ENCODE assay signal across 11 cellular contexts in genomic region chr6:120198033-120198432, GRCh38.
DNase-seq lines count a peak whose midpoint lies in the region; ATAC-seq, FAIRE-seq and TF ChIP-seq lines count a peak whose summit lies in the region.
"Had no signal": no experiment of that assay in that cellular context is flagged by ENCODE, and none has a peak within 500 bp of the region (broad histone marks: within the 10 kb centered on the region; RNA-seq: fewer than 3 reads in every experiment).

No MANE protein-coding gene starts in this region.

- H3K9ac ChIP-seq in HCT116 (ENCODE audit: low read length), result no peak overlapping the region

- no peaks in the 10 kb centered on the region for H3K9me3 ChIP-seq in HCT116 (ENCODE audit: control insufficient read depth in 1 of 2, insufficient read depth in 1 of 2, low read depth in 1 of 2, low read length in 2 of 2)

- H3K27me3 ChIP-seq in HCT116 (ENCODE audit: insufficient read depth, low read length), result no peaks in the 10 kb centered on the region

- no peaks in the 10 kb centered on the region; the same call in 1 of the 2 replicates for H4K20me1 ChIP-seq in HCT116 (ENCODE audit: insufficient read depth)

- no peak overlapping the region for H3K27ac ChIP-seq in HCT116 (ENCODE audit: low read depth, low read length)
- H3K27ac ChIP-seq: VCaP had no signal

- no TSS peak for BruUV-seq in HCT116 (replicated peaks; lab: Mats Ljungman, UMichigan)

- H2AFZ ChIP-seq in HCT116 (ENCODE audit: low read depth, low read length, poor library complexity, severe bottlenecking), result peak overlapping the region; percentile 17

- DNase-seq in HCT116 (ENCODE audit: low read depth, low spot score), result no peak
- peak; percentile 88 for DNase-seq in RPMI7951 (ENCODE audit: low read depth)
- peak; percentile 58 for DNase-seq in epithelial cell of esophagus (ENCODE audit: low read depth)
- peak; percentile 0 for DNase-seq in myocyte (ENCODE audit: low read depth)
- DNase-seq in NOMO-1 treated with DMSO at 0.1 percent for 48 hours (lab: John Stamatoyannopoulos, UW; ENCODE audit: unreplicated experiment), result no peak
- no peak for DNase-seq in NCI-H1930 (lab: John Stamatoyannopoulos, UW)
- no peak for DNase-seq in GM12892 (ENCODE audit: insufficient read length)
- DNase-seq: activated gamma-delta T cell treated with Interleukin-2 at 50 U/mL for 16 hours, Karpas-422 had no signal

- TF ChIP-seq POLR2A in HCT116 (IDR thresholded peaks at IDR 0.05; ENCODE audit: borderline replicate concordance, extremely low read depth, insufficient read depth, insufficient read length), result no peak
- no peak for TF ChIP-seq POLR2A in GM12892 (IDR thresholded peaks at IDR 0.05; ENCODE audit: low read depth, low read length)

- no peaks in the 10 kb centered on the region for H3K36me3 ChIP-seq in HCT116 (ENCODE audit: control insufficient read depth in 1 of 2, insufficient read depth in 2 of 2, low read length in 2 of 2)

- intact Hi-C loops in HCT116 (cut with micrococcal nuclease), result no loop called here

- ATAC-seq in HCT116, result no peak
- ATAC-seq: stimulated activated effector memory CD8-positive, alpha-beta T cell treated with anti-CD3 and anti-CD28 coated beads, Interleukin-12 subunit alpha, Interleukin-12 subunit beta, amount 100 ng/mL, for 72 hours had no signal

- TF ChIP-seq CTCF in HCT116 (IDR thresholded peaks at IDR 0.05 in 2 of 3, conservative IDR thresholded peaks at IDR 0.05 in 1 of 3; ENCODE audit: borderline replicate concordance in 1 of 3, insufficient read depth in 1 of 3, low read depth in 2 of 3, low read length in 2 of 3), result no peak
- TF ChIP-seq CTCF in epithelial cell of esophagus (IDR thresholded peaks at IDR 0.05; ENCODE audit: insufficient read depth, low read depth, low read length, missing control alignments), result no peak

- FAIRE-seq in GM12892 (lab: Jason Lieb, UNC), result no peak

- CTCF ChIA-PET in HCT116 (lab: Charles Lee), result no interaction called here

- no peak for TF ChIP-seq RAD21 in HCT116 (IDR thresholded peaks at IDR 0.05; ENCODE audit: low read depth)

- no peaks in the 10 kb centered on the region for H3K9me2 ChIP-seq in HCT116 (ENCODE audit: insufficient read depth)

- no peaks in the 10 kb centered on the region for H3K79me2 ChIP-seq in HCT116 (ENCODE audit: insufficient read depth, low read length)

- RAD21 ChIA-PET in HCT116 (lab: Charles Lee; ENCODE audit: low non-redundant PET in 1 of 2, low total read pairs in 2 of 2, uncharacterized antibody in 2 of 2, unreplicated experiment in 2 of 2), result no interaction called here

- POLR2A ChIA-PET in HCT116 (lab: Charles Lee), result no interaction called here

- no peak overlapping the region for H3K4me2 ChIP-seq in HCT116 (ENCODE audit: low read length)

- no peaks in the 10 kb centered on the region for H3K4me1 ChIP-seq in HCT116 (ENCODE audit: control insufficient read depth in 1 of 2, insufficient read depth in 2 of 2, low read length in 2 of 2)

- H3K4me3 ChIP-seq in HCT116 (replicated peaks in 1 of 2; ENCODE audit: low read depth in 1 of 2, low read length in 2 of 2), result no peak overlapping the region
- no peak overlapping the region for H3K4me3 ChIP-seq in epithelial cell of esophagus (ENCODE audit: low read length)

TF ChIP-seq in HCT116, 20 proteins besides CTCF, POLR2A, EP300 and RAD21:
- TF ChIP-seq FOSL1 (IDR thresholded peaks at IDR 0.05; ENCODE audit: low read depth), result no peak
- no peak for TF ChIP-seq ZBTB33 (IDR thresholded peaks at IDR 0.05; ENCODE audit: extremely low read depth, insufficient replicate concordance, low read length)
- TF ChIP-seq EGR1 (IDR thresholded peaks at IDR 0.05; ENCODE audit: low read depth), result no peak
- TF ChIP-seq, protein P1, sequence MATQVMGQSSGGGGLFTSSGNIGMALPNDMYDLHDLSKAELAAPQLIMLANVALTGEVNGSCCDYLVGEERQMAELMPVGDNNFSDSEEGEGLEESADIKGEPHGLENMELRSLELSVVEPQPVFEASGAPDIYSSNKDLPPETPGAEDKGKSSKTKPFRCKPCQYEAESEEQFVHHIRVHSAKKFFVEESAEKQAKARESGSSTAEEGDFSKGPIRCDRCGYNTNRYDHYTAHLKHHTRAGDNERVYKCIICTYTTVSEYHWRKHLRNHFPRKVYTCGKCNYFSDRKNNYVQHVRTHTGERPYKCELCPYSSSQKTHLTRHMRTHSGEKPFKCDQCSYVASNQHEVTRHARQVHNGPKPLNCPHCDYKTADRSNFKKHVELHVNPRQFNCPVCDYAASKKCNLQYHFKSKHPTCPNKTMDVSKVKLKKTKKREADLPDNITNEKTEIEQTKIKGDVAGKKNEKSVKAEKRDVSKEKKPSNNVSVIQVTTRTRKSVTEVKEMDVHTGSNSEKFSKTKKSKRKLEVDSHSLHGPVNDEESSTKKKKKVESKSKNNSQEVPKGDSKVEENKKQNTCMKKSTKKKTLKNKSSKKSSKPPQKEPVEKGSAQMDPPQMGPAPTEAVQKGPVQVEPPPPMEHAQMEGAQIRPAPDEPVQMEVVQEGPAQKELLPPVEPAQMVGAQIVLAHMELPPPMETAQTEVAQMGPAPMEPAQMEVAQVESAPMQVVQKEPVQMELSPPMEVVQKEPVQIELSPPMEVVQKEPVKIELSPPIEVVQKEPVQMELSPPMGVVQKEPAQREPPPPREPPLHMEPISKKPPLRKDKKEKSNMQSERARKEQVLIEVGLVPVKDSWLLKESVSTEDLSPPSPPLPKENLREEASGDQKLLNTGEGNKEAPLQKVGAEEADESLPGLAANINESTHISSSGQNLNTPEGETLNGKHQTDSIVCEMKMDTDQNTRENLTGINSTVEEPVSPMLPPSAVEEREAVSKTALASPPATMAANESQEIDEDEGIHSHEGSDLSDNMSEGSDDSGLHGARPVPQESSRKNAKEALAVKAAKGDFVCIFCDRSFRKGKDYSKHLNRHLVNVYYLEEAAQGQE (IDR thresholded peaks at IDR 0.05; ENCODE audit: low read depth), result no peak
- no peak for TF ChIP-seq SIN3A (IDR thresholded peaks at IDR 0.05; ENCODE audit: low read depth)
- TF ChIP-seq EZH2 (IDR thresholded peaks at IDR 0.05), result no peak
- no peak for TF ChIP-seq ELF1 (IDR thresholded peaks at IDR 0.05; ENCODE audit: borderline replicate concordance, low read depth)
- TF ChIP-seq YY1 (IDR thresholded peaks at IDR 0.05; ENCODE audit: extremely low read depth, insufficient replicate concordance, low read depth, low read length), result no peak
- TF ChIP-seq TCF7L2 (IDR thresholded peaks at IDR 0.05; ENCODE audit: borderline replicate concordance, extremely low read depth, insufficient read depth, insufficient read length), result no peak
- no peak for TF ChIP-seq POLR2AphosphoS5 (IDR thresholded peaks at IDR 0.05; ENCODE audit: low read depth, low read length)
- no peak for TF ChIP-seq CBX3 (IDR thresholded peaks at IDR 0.05; ENCODE audit: low read depth)
- no peak for TF ChIP-seq JUND (IDR thresholded peaks at IDR 0.05)
- TF ChIP-seq CEBPB (IDR thresholded peaks at IDR 0.05; ENCODE audit: low read depth), result no peak
- TF ChIP-seq ZNF274 (IDR thresholded peaks at IDR 0.05; ENCODE audit: low read depth, low read length), result no peak
- TF ChIP-seq ATF3 (IDR thresholded peaks at IDR 0.05), result no peak
- no peak for TF ChIP-seq SP1 (IDR thresholded peaks at IDR 0.05; ENCODE audit: low read depth)

Comparison
In these comparisons a context has a peak if more than half of its experiments do, and no peak if none do; other contexts are left out.
1. DNase-seq: peak in RPMI7951 (single experiment), epithelial cell of esophagus (single experiment) and myocyte (single experiment); none in HCT116 (single experiment), NOMO-1 treated with DMSO at 0.1 percent for 48 hours (single experiment), NCI-H1930 (0 of 2) and GM12892 (single experiment).